In the genomic region with DNA sequence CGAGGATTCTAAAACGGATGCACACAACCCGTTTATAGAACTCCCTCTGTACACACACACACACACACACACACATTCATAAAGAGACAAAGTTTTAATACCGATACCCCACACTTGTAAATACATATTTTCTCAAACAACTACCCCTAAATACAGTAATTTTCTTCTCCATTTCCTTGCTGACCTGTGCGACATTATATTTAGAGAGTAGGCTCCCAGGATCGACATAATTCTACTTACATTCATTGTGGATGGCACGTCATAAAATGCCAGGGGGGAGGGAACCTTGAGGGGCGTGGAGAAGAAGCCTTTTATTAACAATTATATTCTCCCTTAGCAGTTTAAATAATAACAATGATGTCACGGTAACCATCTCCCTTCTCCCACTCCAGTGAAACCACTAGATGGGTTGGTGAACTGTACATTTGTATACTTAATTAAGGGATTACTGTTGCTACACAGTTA, we compare ENCODE assay signal across 1 cellular context.
TF ChIP-seq lines count a peak whose summit lies in the region.

No MANE protein-coding gene starts in this region.

TF ChIP-seq in endothelial cell of umbilical vein, 7 proteins besides CTCF, POLR2A, EP300 and RAD21 (continued from another document):
- TF ChIP-seq, protein P1, sequence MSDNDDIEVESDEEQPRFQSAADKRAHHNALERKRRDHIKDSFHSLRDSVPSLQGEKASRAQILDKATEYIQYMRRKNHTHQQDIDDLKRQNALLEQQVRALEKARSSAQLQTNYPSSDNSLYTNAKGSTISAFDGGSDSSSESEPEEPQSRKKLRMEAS (IDR thresholded peaks at IDR 0.05; ENCODE audit: insufficient read depth, insufficient read length) = no peak
- TF ChIP-seq JUN (IDR thresholded peaks at IDR 0.05; ENCODE audit: borderline replicate concordance, insufficient read depth, insufficient read length, low read depth) (no peak), EZH2 (IDR thresholded peaks at IDR 0.05; ENCODE audit: borderline replicate concordance, low read depth, low read length, severe bottlenecking) (peak; percentile 30), GATA2 (IDR thresholded peaks at IDR 0.05; ENCODE audit: insufficient read depth, insufficient read length, low read depth, low read length) (no peak)
